ENCODE assay signal across 22 cellular contexts in genomic region chr12:11728154-11728755, GRCh38.
DNase-seq lines count a peak whose midpoint lies in the region; ATAC-seq, FAIRE-seq and TF ChIP-seq lines count a peak whose summit lies in the region.
"Had no signal": no experiment of that assay in that cellular context is flagged by ENCODE, and none has a peak within 500 bp of the region (broad histone marks: within the 10 kb centered on the region; RNA-seq: fewer than 3 reads in every experiment).

No MANE protein-coding gene starts in this region.

- no peak overlapping the region for H3K27ac ChIP-seq in CD4-positive, CD25-positive, alpha-beta regulatory T cell (ENCODE audit: insufficient read depth, low read length, poor library complexity, severe bottlenecking)
- no peak overlapping the region for H3K27ac ChIP-seq in astrocyte (ENCODE audit: low read depth, low read length)
- H3K27ac ChIP-seq in prostate gland = peak overlapping the region; percentile 49 to 68
- no peak overlapping the region for H3K27ac ChIP-seq in right atrium auricular region
- H3K27ac ChIP-seq: right lobe of liver had no signal

- H3K4me2 ChIP-seq in astrocyte (ENCODE audit: low read length) = no peak overlapping the region

- WGBS in prostate gland = 72% methylated on average over 10 of the region's 10 CpGs

- FAIRE-seq in astrocyte (lab: Jason Lieb, UNC) = no peak

- H3K36me3 Mint-ChIP-seq in CD4-positive, CD25-positive, alpha-beta regulatory T cell = peaks cover 7% of the 10 kb centered on the region
- peaks cover 23% of the 10 kb centered on the region for H3K36me3 Mint-ChIP-seq in astrocyte (ENCODE audit: low read depth, unreplicated experiment)

- H3K4me1 Mint-ChIP-seq in CD4-positive, CD25-positive, alpha-beta regulatory T cell = peaks cover 40 to 68% (median 54%) of the 10 kb centered on the region in 4 donors
- peaks cover 73% of the 10 kb centered on the region for H3K4me1 Mint-ChIP-seq in astrocyte (ENCODE audit: low read depth, unreplicated experiment)

- no peaks in the 10 kb centered on the region for H3K27me3 ChIP-seq in CD4-positive, CD25-positive, alpha-beta regulatory T cell (ENCODE audit: control insufficient read depth, insufficient read depth, low read length)
- no peaks in the 10 kb centered on the region for H3K27me3 ChIP-seq in astrocyte (ENCODE audit: insufficient read depth, low read length)
- H3K27me3 ChIP-seq in prostate gland (replicated peaks; ENCODE audit: insufficient read depth) = no peaks in the 10 kb centered on the region
- H3K27me3 ChIP-seq in right atrium auricular region = no peaks in the 10 kb centered on the region
- H3K27me3 ChIP-seq: right lobe of liver, tibial nerve had no signal

- peaks cover 10% of the 10 kb centered on the region for H4K20me1 ChIP-seq in astrocyte (ENCODE audit: insufficient read depth, low read length)

- no peak for ATAC-seq in CD4-positive, CD25-positive, alpha-beta regulatory T cell (ENCODE audit: low read depth in 2 of 2)
- no peak for ATAC-seq in omental fat pad (ENCODE audit: low FRiP score)
- ATAC-seq in GM19023 (IDR thresholded peaks at IDR 0.05; ENCODE audit: unreplicated experiment) = no peak
- ATAC-seq: Panc1 had no signal

- no peak for DNase-seq in CD4-positive, CD25-positive, alpha-beta regulatory T cell
- DNase-seq in EL (peak; percentile 48), astrocyte (ENCODE audit: low read depth) (peak; percentile 52), prostate gland (ENCODE audit: low spot score) (no peak), NCI-H1048 (lab: John Stamatoyannopoulos, UW) (no peak), omental fat pad (ENCODE audit: low spot score) (no peak), right atrium auricular region (ENCODE audit: low spot score) (no peak)
- DNase-seq: activated CD4-positive, CD25-positive, alpha-beta regulatory T cell; activated CD8-positive, alpha-beta memory T cell treated with anti-CD3 and anti-CD28 coated beads, Interleukin-2, amount 50 U/mL, for 48 hours; activated naive CD4-positive, alpha-beta T cell treated with anti-CD3 and anti-CD28 coated beads, Interleukin-2, amount 50 U/mL, for 16 hours; AML-193; head of caudate nucleus; islet precursor cell; mesenchymal stem cell; NCI-H2081 treated with DMSO at 0.1 percent for 48 hours; right lobe of liver; stimulated activated CD4-positive, alpha-beta T cell treated with anti-CD3 and anti-CD28 coated beads, Interleukin-4, amount 100 ng/mL, for 1 hour; T-helper 1 cell had no signal

- H3K4me3 Mint-ChIP-seq in CD4-positive, CD25-positive, alpha-beta regulatory T cell = no peak overlapping the region
- H3K4me3 Mint-ChIP-seq in astrocyte (ENCODE audit: unreplicated experiment) = no peak overlapping the region
- H3K4me3 Mint-ChIP-seq: neural crest cell had no signal

- H3K79me2 ChIP-seq in astrocyte (ENCODE audit: insufficient read depth, low read length) = peaks cover 86% of the 10 kb centered on the region

- no peak overlapping the region for H3K9ac ChIP-seq in astrocyte (ENCODE audit: low read length)

- no peak overlapping the region for H2AFZ ChIP-seq in astrocyte (ENCODE audit: low read depth, low read length)

- H3K4me1 ChIP-seq in CD4-positive, CD25-positive, alpha-beta regulatory T cell (ENCODE audit: control insufficient read depth, insufficient read depth, low read length, poor library complexity, severe bottlenecking) = peaks cover 43% of the 10 kb centered on the region
- H3K4me1 ChIP-seq in astrocyte (ENCODE audit: insufficient read depth, low read length) = peaks cover 34% of the 10 kb centered on the region
- H3K4me1 ChIP-seq in prostate gland (replicated peaks) = no peaks in the 10 kb centered on the region
- peaks cover 0 to 21% of the 10 kb centered on the region in 2 donors for H3K4me1 ChIP-seq in right atrium auricular region

- H3K27ac Mint-ChIP-seq in CD4-positive, CD25-positive, alpha-beta regulatory T cell = peak overlapping the region in 2 of 3 donors; percentile 22 to 35
- no peak overlapping the region for H3K27ac Mint-ChIP-seq in astrocyte (ENCODE audit: unreplicated experiment)

- intact Hi-C loops in prostate gland (cut with DNase I) = no loop called here

- H3K4me3 ChIP-seq in CD4-positive, CD25-positive, alpha-beta regulatory T cell (ENCODE audit: low read depth, low read length) = no peak overlapping the region
- no peak overlapping the region for H3K4me3 ChIP-seq in astrocyte (ENCODE audit: insufficient read depth, low read depth, low read length)
- no peak overlapping the region for H3K4me3 ChIP-seq in prostate gland
- H3K4me3 ChIP-seq in right atrium auricular region = no peak overlapping the region
- H3K4me3 ChIP-seq: right lobe of liver, tibial nerve had no signal

- no peaks in the 10 kb centered on the region for H3K27me3 Mint-ChIP-seq in CD4-positive, CD25-positive, alpha-beta regulatory T cell
- no peaks in the 10 kb centered on the region for H3K27me3 Mint-ChIP-seq in astrocyte (ENCODE audit: low read depth, unreplicated experiment)

- no peaks in the 10 kb centered on the region for H3K9me3 ChIP-seq in CD4-positive, CD25-positive, alpha-beta regulatory T cell (ENCODE audit: control insufficient read depth in 2 of 2, low read length in 2 of 2)
- no peaks in the 10 kb centered on the region for H3K9me3 ChIP-seq in astrocyte (ENCODE audit: insufficient read depth, low read depth, low read length)
- H3K9me3 ChIP-seq in prostate gland = no peaks in the 10 kb centered on the region
- no peaks in the 10 kb centered on the region for H3K9me3 ChIP-seq in right atrium auricular region
- H3K9me3 ChIP-seq: right lobe of liver, tibial nerve had no signal

- no peaks in the 10 kb centered on the region for H3K36me3 ChIP-seq in CD4-positive, CD25-positive, alpha-beta regulatory T cell (ENCODE audit: control insufficient read depth, insufficient read depth, low read length)
- H3K36me3 ChIP-seq in astrocyte (ENCODE audit: insufficient read depth, low read length) (no peaks in the 10 kb centered on the region), prostate gland (no peaks in the 10 kb centered on the region), right atrium auricular region (no peaks in the 10 kb centered on the region)
- H3K36me3 ChIP-seq: right lobe of liver had no signal

- TF ChIP-seq POLR2A in prostate gland (IDR thresholded peaks at IDR 0.05) = no peak

- H3K9me3 Mint-ChIP-seq in CD4-positive, CD25-positive, alpha-beta regulatory T cell = peaks cover 0 to 4% (median 0%) of the 10 kb centered on the region in 7 donors
- no peaks in the 10 kb centered on the region for H3K9me3 Mint-ChIP-seq in astrocyte (ENCODE audit: unreplicated experiment)
- H3K9me3 Mint-ChIP-seq: neural crest cell had no signal

- TF ChIP-seq CTCF in astrocyte (IDR thresholded peaks at IDR 0.05; ENCODE audit: insufficient read depth, low read depth, low read length) (no peak), prostate gland (IDR thresholded peaks at IDR 0.05) (no peak), omental fat pad (IDR thresholded peaks at IDR 0.05) (no peak), right atrium auricular region (IDR thresholded peaks at IDR 0.05) (no peak)

Comparison
In these comparisons a context has a peak if more than half of its experiments do, and no peak if none do; other contexts are left out.
1. DNase-seq: peak in EL (single experiment) and astrocyte (single experiment); none in CD4-positive, CD25-positive, alpha-beta regulatory T cell (0 of 3), prostate gland (single experiment), NCI-H1048 (single experiment), omental fat pad (single experiment) and right atrium auricular region (single experiment).
2. H3K27ac ChIP-seq: peak in prostate gland (2 of 2); none in CD4-positive, CD25-positive, alpha-beta regulatory T cell (single experiment), astrocyte (single experiment) and right atrium auricular region (0 of 2).